In genomic region chr6:12246900-12247299, GRCh38 we compare ENCODE assay signal across 27 cellular contexts.
"Had no signal": no experiment of that assay in that cellular context is flagged by ENCODE, and none has a peak within 500 bp of the region (broad histone marks: within the 10 kb centered on the region; RNA-seq: fewer than 3 reads in every experiment).

No MANE protein-coding gene starts in this region.

- FAIRE-seq: frontal cortex, TTC549 had no signal

- H3K27ac Mint-ChIP-seq: activated naive CD8-positive, alpha-beta T cell; effector memory CD8-positive, alpha-beta T cell; nephron; T-helper 1 cell treated with Interleukin-12 subunit alpha and Interleukin-12 subunit beta and Interleukin-4 antibody, amounts not matched to agents 30 μg/mL and 1 μg/mL, for 36 hours had no signal

- H3K27me3 ChIP-seq: body of pancreas, dorsolateral prefrontal cortex, esophagus muscularis mucosa, left lung, neutrophil, upper lobe of right lung had no signal

- H3K36me3 ChIP-seq: esophagus muscularis mucosa, left lung, lower lobe of right lung, neutrophil, upper lobe of right lung had no signal

- H3K9me3 ChIP-seq: body of pancreas, esophagus muscularis mucosa, left lung, lower lobe of right lung, neutrophil, upper lobe of right lung had no signal

- H3K27ac ChIP-seq: body of pancreas, coronary artery, dorsolateral prefrontal cortex, esophagus muscularis mucosa, left lung, lower lobe of right lung, neutrophil, upper lobe of right lung, VCaP had no signal

- H3K4me3 Mint-ChIP-seq: activated naive CD8-positive, alpha-beta T cell; effector memory CD8-positive, alpha-beta T cell; nephron; stimulated activated naive CD8-positive, alpha-beta T cell treated with anti-CD3 and anti-CD28 coated beads, Interleukin-15, Interleukin-2, amounts not matched to agents 100 ng/mL and 50 ng/mL, for 24 hours; T-helper 1 cell treated with Interleukin-12 subunit alpha and Interleukin-12 subunit beta and Interleukin-4 antibody, amounts not matched to agents 30 μg/mL and 1 μg/mL, for 36 hours had no signal

- H3K4me3 ChIP-seq: body of pancreas, coronary artery, dorsolateral prefrontal cortex, esophagus muscularis mucosa, left lung, lower lobe of right lung, skin epidermis, upper lobe of right lung had no signal

- H3K4me1 ChIP-seq: body of pancreas, esophagus muscularis mucosa, lower lobe of right lung, upper lobe of right lung had no signal

- DNase-seq: activated CD4-positive, alpha-beta T cell treated with anti-CD3 and anti-CD28 coated beads for 48 hours; activated CD4-positive, alpha-beta T cell treated with anti-CD3 and anti-CD28 coated beads, Interleukin-2, amount 50 U/mL, for 48 hours; activated CD8-positive, alpha-beta memory T cell treated with anti-CD3 and anti-CD28 coated beads for 24 hours; activated effector memory CD4-positive, alpha-beta T cell treated with Interleukin-2 at 50 U/mL for 16 hours; activated naive CD4-positive, alpha-beta T cell treated with Interleukin-2 at 50 U/mL for 16 hours; anterior cingulate cortex; body of pancreas; dorsolateral prefrontal cortex; effector memory CD8-positive, alpha-beta T cell; left lung; lower lobe of right lung; stimulated activated CD4-positive, alpha-beta T cell treated with anti-CD3 and anti-CD28 coated beads, Interleukin-12 subunit alpha, Interleukin-12 subunit beta, amount 100 ng/mL, for 4 hours; stimulated activated CD4-positive, alpha-beta T cell treated with anti-CD3 and anti-CD28 coated beads, Interleukin-4, amount 100 ng/mL, for 1 hour; substantia nigra; T-helper 9 cell; upper lobe of right lung had no signal

- H3K9me3 Mint-ChIP-seq: effector memory CD8-positive, alpha-beta T cell; nephron; stimulated activated naive CD8-positive, alpha-beta T cell treated with anti-CD3 and anti-CD28 coated beads, Interleukin-15, Interleukin-2, amounts not matched to agents 100 ng/mL and 50 ng/mL, for 24 hours; T-helper 1 cell treated with Interleukin-12 subunit alpha and Interleukin-12 subunit beta and Interleukin-4 antibody, amounts not matched to agents 30 μg/mL and 1 μg/mL, for 36 hours had no signal

- H3K36me3 Mint-ChIP-seq: activated naive CD8-positive, alpha-beta T cell had no signal
